Comparison of ENCODE assay signal across 1 cellular context in the genomic region with DNA sequence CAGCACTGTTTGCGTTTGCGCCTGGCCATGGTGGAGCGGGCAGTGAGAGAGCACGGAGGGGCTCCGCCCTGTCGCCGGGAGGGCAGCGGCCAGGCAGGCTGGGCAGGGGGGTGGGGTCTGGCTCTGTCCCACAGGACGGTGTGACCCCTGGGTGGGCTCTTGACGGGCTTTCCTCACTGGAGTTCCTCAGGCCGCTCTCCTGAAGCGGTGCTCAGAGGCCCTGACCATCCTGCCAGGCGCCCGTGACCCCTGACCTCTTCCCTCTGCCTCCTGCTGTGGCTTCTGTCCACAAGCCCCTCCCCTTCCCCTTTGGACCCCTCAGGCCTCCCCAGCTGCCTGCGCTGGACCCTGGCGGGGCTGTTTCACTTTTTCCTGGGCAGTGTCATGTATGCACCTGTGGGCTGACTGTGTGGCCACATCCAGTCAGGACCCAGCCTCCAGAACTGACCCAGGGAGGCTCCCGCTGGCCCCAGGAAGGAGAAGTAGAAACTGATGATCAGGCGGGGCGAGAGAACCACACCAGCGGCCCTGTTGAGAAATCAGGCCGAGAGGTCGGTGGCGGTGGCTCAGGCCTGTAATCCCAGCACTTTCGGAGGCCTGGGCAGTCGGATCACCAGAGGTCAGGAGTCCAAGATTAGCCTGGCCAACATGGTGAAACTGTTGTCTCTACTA.
TF ChIP-seq lines count a peak whose summit lies in the region.

No MANE protein-coding gene starts in this region.

TF ChIP-seq in HepG2, 621 proteins besides CTCF, POLR2A, EP300 and RAD21 (continued from another document and continues in another):
- TF ChIP-seq ZNF563 (CRISPR knock-in tag; IDR thresholded peaks at IDR 0.05) = peak; percentile 83; the same call in 1 of the 2 replicates
- no peak for TF ChIP-seq ZNF235 (CRISPR knock-in tag; IDR thresholded peaks at IDR 0.05; ENCODE audit: borderline replicate concordance)
- TF ChIP-seq, protein P1, sequence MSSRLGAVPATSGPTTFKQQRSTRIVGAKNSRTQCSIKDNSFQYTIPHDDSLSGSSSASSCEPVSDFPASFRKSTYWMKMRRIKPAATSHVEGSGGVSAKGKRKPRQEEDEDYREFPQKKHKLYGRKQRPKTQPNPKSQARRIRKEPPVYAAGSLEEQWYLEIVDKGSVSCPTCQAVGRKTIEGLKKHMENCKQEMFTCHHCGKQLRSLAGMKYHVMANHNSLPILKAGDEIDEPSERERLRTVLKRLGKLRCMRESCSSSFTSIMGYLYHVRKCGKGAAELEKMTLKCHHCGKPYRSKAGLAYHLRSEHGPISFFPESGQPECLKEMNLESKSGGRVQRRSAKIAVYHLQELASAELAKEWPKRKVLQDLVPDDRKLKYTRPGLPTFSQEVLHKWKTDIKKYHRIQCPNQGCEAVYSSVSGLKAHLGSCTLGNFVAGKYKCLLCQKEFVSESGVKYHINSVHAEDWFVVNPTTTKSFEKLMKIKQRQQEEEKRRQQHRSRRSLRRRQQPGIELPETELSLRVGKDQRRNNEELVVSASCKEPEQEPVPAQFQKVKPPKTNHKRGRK (CRISPR knock-in tag; IDR thresholded peaks at IDR 0.05) = no peak; the same call in 1 of the 2 replicates
- peak; percentile 96 for TF ChIP-seq ZMAT3 (CRISPR knock-in tag; conservative IDR thresholded peaks at IDR 0.05)
- no peak for TF ChIP-seq ZNF660 (CRISPR knock-in tag; IDR thresholded peaks at IDR 0.05; ENCODE audit: borderline replicate concordance, low read depth)
- TF ChIP-seq MEF2D (CRISPR knock-in tag; IDR thresholded peaks at IDR 0.05) = peak; percentile 42; the same call in 1 of the 2 replicates
- TF ChIP-seq ZNF598 (CRISPR knock-in tag; IDR thresholded peaks at IDR 0.05; ENCODE audit: borderline replicate concordance) = peak; percentile 91; the same call in 1 of the 2 replicates
- TF ChIP-seq MEIS1 (CRISPR knock-in tag; IDR thresholded peaks at IDR 0.05; ENCODE audit: borderline replicate concordance) = no peak
- TF ChIP-seq MIER3 (CRISPR knock-in tag; IDR thresholded peaks at IDR 0.05; ENCODE audit: borderline replicate concordance) = peak; percentile 93
- no peak for TF ChIP-seq FIP1L1 (IDR thresholded peaks at IDR 0.05; ENCODE audit: borderline replicate concordance, insufficient read depth, low read depth, low read length)
- no peak for TF ChIP-seq PRDM15 (CRISPR knock-in tag; IDR thresholded peaks at IDR 0.05)
- no peak for TF ChIP-seq ZC3H4 (CRISPR knock-in tag; IDR thresholded peaks at IDR 0.05; ENCODE audit: borderline replicate concordance)
- TF ChIP-seq, protein P2, sequence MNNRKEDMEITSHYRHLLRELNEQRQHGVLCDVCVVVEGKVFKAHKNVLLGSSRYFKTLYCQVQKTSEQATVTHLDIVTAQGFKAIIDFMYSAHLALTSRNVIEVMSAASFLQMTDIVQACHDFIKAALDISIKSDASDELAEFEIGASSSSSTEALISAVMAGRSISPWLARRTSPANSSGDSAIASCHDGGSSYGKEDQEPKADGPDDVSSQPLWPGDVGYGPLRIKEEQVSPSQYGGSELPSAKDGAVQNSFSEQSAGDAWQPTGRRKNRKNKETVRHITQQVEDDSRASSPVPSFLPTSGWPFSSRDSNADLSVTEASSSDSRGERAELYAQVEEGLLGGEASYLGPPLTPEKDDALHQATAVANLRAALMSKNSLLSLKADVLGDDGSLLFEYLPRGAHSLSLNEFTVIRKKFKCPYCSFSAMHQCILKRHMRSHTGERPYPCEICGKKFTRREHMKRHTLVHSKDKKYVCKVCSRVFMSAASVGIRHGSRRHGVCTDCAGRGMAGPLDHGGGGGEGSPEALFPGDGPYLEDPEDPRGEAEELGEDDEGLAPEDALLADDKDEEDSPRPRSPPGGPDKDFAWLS (CRISPR knock-in tag; IDR thresholded peaks at IDR 0.05; ENCODE audit: borderline replicate concordance) = no peak; the same call in 1 of the 2 replicates
- peak; percentile 97 for TF ChIP-seq NCOR1 (IDR thresholded peaks at IDR 0.05; ENCODE audit: borderline replicate concordance, low read length)
- peak; percentile 86 for TF ChIP-seq NCOA1 (CRISPR knock-in tag; IDR thresholded peaks at IDR 0.05)
- no peak for TF ChIP-seq SOX13 (IDR thresholded peaks at IDR 0.05)
- peak in 1 of 2 experiments; percentile 56; a peak in 2 of 4 replicates for TF ChIP-seq SOX13 (CRISPR knock-in tag; conservative IDR thresholded peaks at IDR 0.05 in 1 of 2, IDR thresholded peaks at IDR 0.05 in 1 of 2)
- TF ChIP-seq ZNF383 (CRISPR knock-in tag; IDR thresholded peaks at IDR 0.05; ENCODE audit: borderline replicate concordance) = peak; percentile 95; the same call in 1 of the 2 replicates
- no peak for TF ChIP-seq EHMT2 (IDR thresholded peaks at IDR 0.05; ENCODE audit: borderline replicate concordance, low read depth, low read length)
- TF ChIP-seq, protein P3, sequence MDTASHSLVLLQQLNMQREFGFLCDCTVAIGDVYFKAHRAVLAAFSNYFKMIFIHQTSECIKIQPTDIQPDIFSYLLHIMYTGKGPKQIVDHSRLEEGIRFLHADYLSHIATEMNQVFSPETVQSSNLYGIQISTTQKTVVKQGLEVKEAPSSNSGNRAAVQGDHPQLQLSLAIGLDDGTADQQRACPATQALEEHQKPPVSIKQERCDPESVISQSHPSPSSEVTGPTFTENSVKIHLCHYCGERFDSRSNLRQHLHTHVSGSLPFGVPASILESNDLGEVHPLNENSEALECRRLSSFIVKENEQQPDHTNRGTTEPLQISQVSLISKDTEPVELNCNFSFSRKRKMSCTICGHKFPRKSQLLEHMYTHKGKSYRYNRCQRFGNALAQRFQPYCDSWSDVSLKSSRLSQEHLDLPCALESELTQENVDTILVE (CRISPR knock-in tag; IDR thresholded peaks at IDR 0.05) = peak; percentile 90
- peak; percentile 88; the same call in 1 of the 2 replicates for TF ChIP-seq YEATS2 (CRISPR knock-in tag; IDR thresholded peaks at IDR 0.05; ENCODE audit: borderline replicate concordance)
- peak; percentile 99 for TF ChIP-seq NR2C2 (CRISPR knock-in tag; IDR thresholded peaks at IDR 0.05; ENCODE audit: borderline replicate concordance)
- TF ChIP-seq TEAD2 (CRISPR knock-in tag; IDR thresholded peaks at IDR 0.05) = 0 out of 2 replicates have a peak, but pooled peaks have one; percentile 37
- TF ChIP-seq, protein P4, sequence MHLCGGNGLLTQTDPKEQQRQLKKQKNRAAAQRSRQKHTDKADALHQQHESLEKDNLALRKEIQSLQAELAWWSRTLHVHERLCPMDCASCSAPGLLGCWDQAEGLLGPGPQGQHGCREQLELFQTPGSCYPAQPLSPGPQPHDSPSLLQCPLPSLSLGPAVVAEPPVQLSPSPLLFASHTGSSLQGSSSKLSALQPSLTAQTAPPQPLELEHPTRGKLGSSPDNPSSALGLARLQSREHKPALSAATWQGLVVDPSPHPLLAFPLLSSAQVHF (CRISPR knock-in tag; IDR thresholded peaks at IDR 0.05) = peak; percentile 53; the same call in 1 of the 2 replicates
- TF ChIP-seq, protein P5, sequence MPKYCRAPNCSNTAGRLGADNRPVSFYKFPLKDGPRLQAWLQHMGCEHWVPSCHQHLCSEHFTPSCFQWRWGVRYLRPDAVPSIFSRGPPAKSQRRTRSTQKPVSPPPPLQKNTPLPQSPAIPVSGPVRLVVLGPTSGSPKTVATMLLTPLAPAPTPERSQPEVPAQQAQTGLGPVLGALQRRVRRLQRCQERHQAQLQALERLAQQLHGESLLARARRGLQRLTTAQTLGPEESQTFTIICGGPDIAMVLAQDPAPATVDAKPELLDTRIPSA (CRISPR knock-in tag; IDR thresholded peaks at IDR 0.05; ENCODE audit: borderline replicate concordance) = no peak
- TF ChIP-seq, protein P6, sequence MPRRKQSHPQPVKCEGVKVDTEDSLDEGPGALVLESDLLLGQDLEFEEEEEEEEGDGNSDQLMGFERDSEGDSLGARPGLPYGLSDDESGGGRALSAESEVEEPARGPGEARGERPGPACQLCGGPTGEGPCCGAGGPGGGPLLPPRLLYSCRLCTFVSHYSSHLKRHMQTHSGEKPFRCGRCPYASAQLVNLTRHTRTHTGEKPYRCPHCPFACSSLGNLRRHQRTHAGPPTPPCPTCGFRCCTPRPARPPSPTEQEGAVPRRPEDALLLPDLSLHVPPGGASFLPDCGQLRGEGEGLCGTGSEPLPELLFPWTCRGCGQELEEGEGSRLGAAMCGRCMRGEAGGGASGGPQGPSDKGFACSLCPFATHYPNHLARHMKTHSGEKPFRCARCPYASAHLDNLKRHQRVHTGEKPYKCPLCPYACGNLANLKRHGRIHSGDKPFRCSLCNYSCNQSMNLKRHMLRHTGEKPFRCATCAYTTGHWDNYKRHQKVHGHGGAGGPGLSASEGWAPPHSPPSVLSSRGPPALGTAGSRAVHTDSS (CRISPR knock-in tag; conservative IDR thresholded peaks at IDR 0.05) = peak; percentile 77; the same call in 1 of the 2 replicates
- peak; percentile 81 for TF ChIP-seq TBX2 (CRISPR knock-in tag; IDR thresholded peaks at IDR 0.05; ENCODE audit: borderline replicate concordance)
- 0 out of 2 replicates have a peak, but pooled peaks have one; percentile 90 for TF ChIP-seq ZNF567 (CRISPR knock-in tag; IDR thresholded peaks at IDR 0.05; ENCODE audit: borderline replicate concordance)
- TF ChIP-seq YEATS4 (CRISPR knock-in tag; IDR thresholded peaks at IDR 0.05; ENCODE audit: borderline replicate concordance) = peak; percentile 93
- TF ChIP-seq, protein P7, sequence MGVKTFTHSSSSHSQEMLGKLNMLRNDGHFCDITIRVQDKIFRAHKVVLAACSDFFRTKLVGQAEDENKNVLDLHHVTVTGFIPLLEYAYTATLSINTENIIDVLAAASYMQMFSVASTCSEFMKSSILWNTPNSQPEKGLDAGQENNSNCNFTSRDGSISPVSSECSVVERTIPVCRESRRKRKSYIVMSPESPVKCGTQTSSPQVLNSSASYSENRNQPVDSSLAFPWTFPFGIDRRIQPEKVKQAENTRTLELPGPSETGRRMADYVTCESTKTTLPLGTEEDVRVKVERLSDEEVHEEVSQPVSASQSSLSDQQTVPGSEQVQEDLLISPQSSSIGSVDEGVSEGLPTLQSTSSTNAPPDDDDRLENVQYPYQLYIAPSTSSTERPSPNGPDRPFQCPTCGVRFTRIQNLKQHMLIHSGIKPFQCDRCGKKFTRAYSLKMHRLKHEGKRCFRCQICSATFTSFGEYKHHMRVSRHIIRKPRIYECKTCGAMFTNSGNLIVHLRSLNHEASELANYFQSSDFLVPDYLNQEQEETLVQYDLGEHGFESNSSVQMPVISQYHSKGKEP (CRISPR knock-in tag; IDR thresholded peaks at IDR 0.05) = 0 out of 2 replicates have a peak, but pooled peaks have one; percentile 14
- TF ChIP-seq ZNF737 (CRISPR knock-in tag; IDR thresholded peaks at IDR 0.05; ENCODE audit: borderline replicate concordance) = 0 out of 2 replicates have a peak, but pooled peaks have one; percentile 28
- TF ChIP-seq ETV5 (CRISPR knock-in tag; IDR thresholded peaks at IDR 0.05; ENCODE audit: borderline replicate concordance) = 0 out of 2 replicates have a peak, but pooled peaks have one; percentile 63
- peak; percentile 89; the same call in 1 of the 2 replicates for TF ChIP-seq ZNF124 (CRISPR knock-in tag; IDR thresholded peaks at IDR 0.05)
- TF ChIP-seq, protein P8, sequence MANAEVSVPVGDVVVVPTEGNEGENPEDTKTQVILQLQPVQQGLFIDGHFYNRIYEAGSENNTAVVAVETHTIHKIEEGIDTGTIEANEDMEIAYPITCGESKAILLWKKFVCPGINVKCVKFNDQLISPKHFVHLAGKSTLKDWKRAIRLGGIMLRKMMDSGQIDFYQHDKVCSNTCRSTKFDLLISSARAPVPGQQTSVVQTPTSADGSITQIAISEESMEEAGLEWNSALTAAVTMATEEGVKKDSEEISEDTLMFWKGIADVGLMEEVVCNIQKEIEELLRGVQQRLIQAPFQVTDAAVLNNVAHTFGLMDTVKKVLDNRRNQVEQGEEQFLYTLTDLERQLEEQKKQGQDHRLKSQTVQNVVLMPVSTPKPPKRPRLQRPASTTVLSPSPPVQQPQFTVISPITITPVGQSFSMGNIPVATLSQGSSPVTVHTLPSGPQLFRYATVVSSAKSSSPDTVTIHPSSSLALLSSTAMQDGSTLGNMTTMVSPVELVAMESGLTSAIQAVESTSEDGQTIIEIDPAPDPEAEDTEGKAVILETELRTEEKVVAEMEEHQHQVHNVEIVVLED (CRISPR knock-in tag; IDR thresholded peaks at IDR 0.05; ENCODE audit: borderline replicate concordance) = peak; percentile 51; the same call in 1 of the 2 replicates
- peak; percentile 59 for TF ChIP-seq YY1 (IDR thresholded peaks at IDR 0.05; ENCODE audit: insufficient read depth, insufficient replicate concordance, low read depth, low read length)
- TF ChIP-seq KDM4B (CRISPR knock-in tag; IDR thresholded peaks at IDR 0.05) = peak; percentile 86
- no peak for TF ChIP-seq RARG (CRISPR knock-in tag; IDR thresholded peaks at IDR 0.05; ENCODE audit: low read depth)
- TF ChIP-seq, protein P9, sequence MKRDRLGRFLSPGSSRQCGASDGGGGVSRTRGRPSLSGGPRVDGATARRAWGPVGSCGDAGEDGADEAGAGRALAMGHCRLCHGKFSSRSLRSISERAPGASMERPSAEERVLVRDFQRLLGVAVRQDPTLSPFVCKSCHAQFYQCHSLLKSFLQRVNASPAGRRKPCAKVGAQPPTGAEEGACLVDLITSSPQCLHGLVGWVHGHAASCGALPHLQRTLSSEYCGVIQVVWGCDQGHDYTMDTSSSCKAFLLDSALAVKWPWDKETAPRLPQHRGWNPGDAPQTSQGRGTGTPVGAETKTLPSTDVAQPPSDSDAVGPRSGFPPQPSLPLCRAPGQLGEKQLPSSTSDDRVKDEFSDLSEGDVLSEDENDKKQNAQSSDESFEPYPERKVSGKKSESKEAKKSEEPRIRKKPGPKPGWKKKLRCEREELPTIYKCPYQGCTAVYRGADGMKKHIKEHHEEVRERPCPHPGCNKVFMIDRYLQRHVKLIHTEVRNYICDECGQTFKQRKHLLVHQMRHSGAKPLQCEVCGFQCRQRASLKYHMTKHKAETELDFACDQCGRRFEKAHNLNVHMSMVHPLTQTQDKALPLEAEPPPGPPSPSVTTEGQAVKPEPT (CRISPR knock-in tag; IDR thresholded peaks at IDR 0.05; ENCODE audit: low read depth) = peak; percentile 67; the same call in 1 of the 2 replicates
- 0 out of 2 replicates have a peak, but pooled peaks have one; percentile 16 for TF ChIP-seq TSC22D2 (CRISPR knock-in tag; IDR thresholded peaks at IDR 0.05; ENCODE audit: borderline replicate concordance)
- TF ChIP-seq ZNF841 (CRISPR knock-in tag; IDR thresholded peaks at IDR 0.05; ENCODE audit: borderline replicate concordance) = peak; percentile 58; the same call in 1 of the 2 replicates
